In genomic region chr2:158321264-158321663, GRCh38 we compare ENCODE assay signal across 13 cellular contexts.
A peak's percentile ranks its signal among the peaks of the same experiment; 100 is the strongest.
DNase-seq lines count a peak whose midpoint lies in the region; ATAC-seq and TF ChIP-seq lines count a peak whose summit lies in the region.
"Had no signal": no experiment of that assay in that cellular context is flagged by ENCODE, and none has a peak within 500 bp of the region (broad histone marks: within the 10 kb centered on the region; RNA-seq: fewer than 3 reads in every experiment).

No MANE protein-coding gene starts in this region.

- peak; percentile 39 for DNase-seq in HFFc6
- DNase-seq in RPMI7951 (ENCODE audit: low read depth) = peak; percentile 7
- peak; percentile 13 for DNase-seq in skeletal muscle cell (ENCODE audit: low read depth)
- DNase-seq in stimulated activated CD4-positive, alpha-beta T cell treated with anti-CD3 and anti-CD28 coated beads, Interleukin-2, amount 100 ng/mL, for 48 hours = no peak
- no peak for DNase-seq in activated CD4-positive, alpha-beta T cell treated with anti-CD3 and anti-CD28 coated beads for 1 hour
- no peak for DNase-seq in left ventricle myocardium inferior
- DNase-seq: gastrocnemius medialis, left cardiac atrium, NCI-H345, T1000 had no signal

- peak overlapping the region; percentile 20; the same call in 1 of the 2 replicates for H3K4me3 Mint-ChIP-seq in HFFc6
- H3K4me3 Mint-ChIP-seq: neural crest cell had no signal

- intact Hi-C loops in left ventricle myocardium inferior (cut with micrococcal nuclease) = no loop called here

- H3K36me3 ChIP-seq in left ventricle myocardium inferior = no peaks in the 10 kb centered on the region
- H3K36me3 ChIP-seq: gastrocnemius medialis, tibial nerve had no signal

- peaks cover 24% of the 10 kb centered on the region for H3K4me1 Mint-ChIP-seq in HFFc6 (ENCODE audit: low read depth)

- H3K27me3 ChIP-seq in left ventricle myocardium inferior (ENCODE audit: low read depth) = no peaks in the 10 kb centered on the region
- H3K27me3 ChIP-seq: gastrocnemius medialis, tibial nerve had no signal

- H3K27ac ChIP-seq in left ventricle myocardium inferior (replicated peaks) = no peak overlapping the region
- H3K27ac ChIP-seq: gastrocnemius medialis, tibial nerve had no signal

- ATAC-seq in esophagus mucosa = peak; percentile 73
- ATAC-seq: gastrocnemius medialis had no signal

- no peaks in the 10 kb centered on the region for H3K36me3 Mint-ChIP-seq in HFFc6 (ENCODE audit: low read depth)

- H3K9me3 ChIP-seq in left ventricle myocardium inferior (replicated peaks) = peaks cover 9% of the 10 kb centered on the region
- H3K9me3 ChIP-seq: gastrocnemius medialis, tibial nerve had no signal

- peak overlapping the region; percentile 50 for H3K27ac Mint-ChIP-seq in HFFc6

- peaks cover 7% of the 10 kb centered on the region for H3K27me3 Mint-ChIP-seq in HFFc6 (ENCODE audit: insufficient read depth)

- no peak for TF ChIP-seq CTCF in HFFc6 (IDR thresholded peaks at IDR 0.05)
- no peak for TF ChIP-seq CTCF in left ventricle myocardium inferior (IDR thresholded peaks at IDR 0.05; ENCODE audit: borderline replicate concordance)

- H3K4me1 ChIP-seq in left ventricle myocardium inferior = no peaks in the 10 kb centered on the region
- H3K4me1 ChIP-seq: gastrocnemius medialis, tibial nerve had no signal

- H3K4me3 ChIP-seq in skeletal muscle cell (ENCODE audit: low read depth, low read length) (no peak overlapping the region), left ventricle myocardium inferior (no peak overlapping the region)
- H3K4me3 ChIP-seq: gastrocnemius medialis, tibial nerve had no signal

- no peaks in the 10 kb centered on the region for H3K9me3 Mint-ChIP-seq in HFFc6

Comparison
In these comparisons a context has a peak if more than half of its experiments do, and no peak if none do; other contexts are left out.
1. DNase-seq: peak in HFFc6 (single experiment), RPMI7951 (single experiment) and skeletal muscle cell (single experiment); none in stimulated activated CD4-positive, alpha-beta T cell treated with anti-CD3 and anti-CD28 coated beads, Interleukin-2, amount 100 ng/mL, for 48 hours (0 of 2), activated CD4-positive, alpha-beta T cell treated with anti-CD3 and anti-CD28 coated beads for 1 hour (single experiment) and left ventricle myocardium inferior (single experiment).